19 cellular contexts compared by ENCODE assay signal in genomic region chr1:9680828-9681227, GRCh38. TPM values are rescaled to one million over a fixed set of nuclear protein-coding genes. Genes with fewer than 3 reads are reported as not detected.
A peak's percentile ranks its signal among the peaks of the same experiment; 100 is the strongest.
DNase-seq lines count a peak whose midpoint lies in the region; ATAC-seq, FAIRE-seq and TF ChIP-seq lines count a peak whose summit lies in the region.
"Had no signal": no experiment of that assay in that cellular context is flagged by ENCODE, and none has a peak within 500 bp of the region (broad histone marks: within the 10 kb centered on the region; RNA-seq: fewer than 3 reads in every experiment).

No MANE protein-coding gene starts in this region.

- H2AFZ ChIP-seq in OCI-LY7 (ENCODE audit: low read length), result no peak overlapping the region

- no peak overlapping the region for H3K4me3 ChIP-seq in OCI-LY7 (ENCODE audit: low read depth, low read length, poor library complexity, severe bottlenecking)
- H3K4me3 ChIP-seq: adrenal gland, sigmoid colon, thyroid gland had no signal

- no peak for TF ChIP-seq CTCF in OCI-LY7 (conservative IDR thresholded peaks at IDR 0.05; ENCODE audit: low read length)

- H3K4me2 ChIP-seq in OCI-LY7 (ENCODE audit: low read length), result peak overlapping the region; percentile 44

- H3K36me3 Mint-ChIP-seq in stimulated activated naive CD8-positive, alpha-beta T cell treated with anti-CD3 and anti-CD28 coated beads, Interleukin-15, Interleukin-2, amounts not matched to agents 100 ng/mL and 50 ng/mL, for 24 hours (ENCODE audit: low read depth), result peaks cover 37% of the 10 kb centered on the region
- peaks cover 25% of the 10 kb centered on the region for H3K36me3 Mint-ChIP-seq in central memory CD8-positive, alpha-beta T cell (ENCODE audit: insufficient read depth)

- intact Hi-C loops in OCI-LY7 (cut with micrococcal nuclease; ENCODE audit: unreplicated experiment), result no loop called here

- H3K4me3 Mint-ChIP-seq in stimulated activated naive CD8-positive, alpha-beta T cell treated with anti-CD3 and anti-CD28 coated beads, Interleukin-15, Interleukin-2, amounts not matched to agents 100 ng/mL and 50 ng/mL, for 24 hours, result no peak overlapping the region
- H3K4me3 Mint-ChIP-seq in central memory CD8-positive, alpha-beta T cell, result peak overlapping the region; percentile 39
- H3K4me3 Mint-ChIP-seq in stimulated activated naive CD8-positive, alpha-beta T cell treated with anti-CD3 and anti-CD28 coated beads, Interleukin-15, amount 100 ng/mL, for 72 hours, result no peak overlapping the region
- H3K4me3 Mint-ChIP-seq: T-helper 1 cell treated with Interleukin-12 subunit alpha and Interleukin-12 subunit beta and Interleukin-4 antibody, amounts not matched to agents 30 μg/mL and 1 μg/mL, for 36 hours had no signal

- no peak overlapping the region for H3K27ac ChIP-seq in OCI-LY7 (ENCODE audit: low read depth, low read length, poor library complexity, severe bottlenecking)
- H3K27ac ChIP-seq: adrenal gland, sigmoid colon, thyroid gland had no signal

- H3K4me1 Mint-ChIP-seq in stimulated activated naive CD8-positive, alpha-beta T cell treated with anti-CD3 and anti-CD28 coated beads, Interleukin-15, Interleukin-2, amounts not matched to agents 100 ng/mL and 50 ng/mL, for 24 hours (ENCODE audit: low read depth), result peaks cover 72% of the 10 kb centered on the region
- H3K4me1 Mint-ChIP-seq in central memory CD8-positive, alpha-beta T cell, result peaks cover 66% of the 10 kb centered on the region
- peaks cover 88% of the 10 kb centered on the region for H3K4me1 Mint-ChIP-seq in stimulated activated naive CD8-positive, alpha-beta T cell treated with anti-CD3 and anti-CD28 coated beads, Interleukin-15, amount 100 ng/mL, for 72 hours

- H3K36me3 ChIP-seq in OCI-LY7 (ENCODE audit: insufficient read depth, low read length), result no peaks in the 10 kb centered on the region
- H3K36me3 ChIP-seq: adrenal gland, sigmoid colon, thyroid gland had no signal

- FAIRE-seq in GM12892 (lab: Jason Lieb, UNC), result no peak

- ATAC-seq in stimulated activated naive CD8-positive, alpha-beta T cell treated with anti-CD3 and anti-CD28 coated beads, Interleukin-15, Interleukin-2, amounts not matched to agents 100 U/mL and 50 U/mL, for 24 hours, result no peak
- ATAC-seq in central memory CD8-positive, alpha-beta T cell (replicated peaks; ENCODE audit: extremely low read depth, poor library complexity, severe bottlenecking), result no peak
- ATAC-seq in stimulated activated naive CD8-positive, alpha-beta T cell treated with anti-CD3 and anti-CD28 coated beads, Interleukin-15, amount 100 ng/mL, for 72 hours, result no peak
- ATAC-seq: activated CD4-positive, CD25-positive, alpha-beta regulatory T cell treated with anti-CD3 and anti-CD28 coated beads, Interleukin-2, amount 50 U/mL, for 24 hours had no signal

- no peaks in the 10 kb centered on the region for H3K79me2 ChIP-seq in OCI-LY7 (ENCODE audit: insufficient read depth, low read depth, low read length)

- peaks cover 22% of the 10 kb centered on the region for H3K4me1 ChIP-seq in OCI-LY7 (ENCODE audit: insufficient read depth, low read length, poor library complexity, severe bottlenecking)
- H3K4me1 ChIP-seq: adrenal gland, sigmoid colon had no signal

- no peaks in the 10 kb centered on the region for H3K9me3 ChIP-seq in OCI-LY7 (ENCODE audit: low read length)
- H3K9me3 ChIP-seq: adrenal gland, sigmoid colon, thyroid gland had no signal

- no TSS peak for BruUV-seq in OCI-LY7 (replicated peaks; lab: Mats Ljungman, UMichigan)

- DNase-seq in stimulated activated naive CD8-positive, alpha-beta T cell treated with anti-CD3 and anti-CD28 coated beads, Interleukin-15, Interleukin-2, amounts not matched to agents 100 U/mL and 50 U/mL, for 24 hours, result no peak
- DNase-seq in OCI-LY7 (ENCODE audit: low spot score) (peak; percentile 66), GM12892 (ENCODE audit: insufficient read length) (no peak), RKO (ENCODE audit: low spot score) (no peak), NCI-H446 (lab: John Stamatoyannopoulos, UW) (no peak)
- no peak for DNase-seq in central memory CD8-positive, alpha-beta T cell (ENCODE audit: low spot score in 2 of 2)
- DNase-seq in stimulated activated naive CD8-positive, alpha-beta T cell treated with anti-CD3 and anti-CD28 coated beads, Interleukin-15, amount 100 ng/mL, for 72 hours, result no peak
- DNase-seq: adrenal gland; effector CD4-positive, alpha-beta T cell; hippocampal formation; kidney glomerular epithelial cell; MV-4-11; Right ventricle myocardium superior; sigmoid colon; stimulated activated CD4-positive, alpha-beta T cell treated with anti-CD3 and anti-CD28 coated beads, Interleukin-2, amount 100 ng/mL, for 24 hours had no signal

- H3K9me3 Mint-ChIP-seq in stimulated activated naive CD8-positive, alpha-beta T cell treated with anti-CD3 and anti-CD28 coated beads, Interleukin-15, Interleukin-2, amounts not matched to agents 100 ng/mL and 50 ng/mL, for 24 hours, result no peaks in the 10 kb centered on the region
- no peaks in the 10 kb centered on the region for H3K9me3 Mint-ChIP-seq in central memory CD8-positive, alpha-beta T cell
- H3K9me3 Mint-ChIP-seq in stimulated activated naive CD8-positive, alpha-beta T cell treated with anti-CD3 and anti-CD28 coated beads, Interleukin-15, amount 100 ng/mL, for 72 hours, result no peaks in the 10 kb centered on the region
- H3K9me3 Mint-ChIP-seq: T-helper 1 cell treated with Interleukin-12 subunit alpha and Interleukin-12 subunit beta and Interleukin-4 antibody, amounts not matched to agents 30 μg/mL and 1 μg/mL, for 36 hours had no signal

- no peaks in the 10 kb centered on the region for H3K9me2 ChIP-seq in OCI-LY7 (ENCODE audit: insufficient read depth, low read length)

- CTCF ChIA-PET in OCI-LY7 (lab: Charles Lee; ENCODE audit: unreplicated experiment), result no interaction called here

- POLR2A ChIA-PET in OCI-LY7 (lab: Charles Lee), result interaction anchor here (1.2 to 1.6 kb wide), 4 partner anchors 13 to 52 kb away, joined by 3 to 8 read pairs (median 4); no protein-coding TSS in a partner anchor

- H4K20me1 ChIP-seq in OCI-LY7 (ENCODE audit: insufficient read depth, low read length), result no peaks in the 10 kb centered on the region

- TF ChIP-seq POLR2A in GM12892 (IDR thresholded peaks at IDR 0.05; ENCODE audit: low read depth, low read length), result no peak

- H3K27me3 Mint-ChIP-seq in stimulated activated naive CD8-positive, alpha-beta T cell treated with anti-CD3 and anti-CD28 coated beads, Interleukin-15, Interleukin-2, amounts not matched to agents 100 ng/mL and 50 ng/mL, for 24 hours, result no peaks in the 10 kb centered on the region
- no peaks in the 10 kb centered on the region for H3K27me3 Mint-ChIP-seq in central memory CD8-positive, alpha-beta T cell
- H3K27me3 Mint-ChIP-seq in stimulated activated naive CD8-positive, alpha-beta T cell treated with anti-CD3 and anti-CD28 coated beads, Interleukin-15, amount 100 ng/mL, for 72 hours, result no peaks in the 10 kb centered on the region

- H3K27ac Mint-ChIP-seq in stimulated activated naive CD8-positive, alpha-beta T cell treated with anti-CD3 and anti-CD28 coated beads, Interleukin-15, Interleukin-2, amounts not matched to agents 100 ng/mL and 50 ng/mL, for 24 hours, result peak overlapping the region; percentile 29
- H3K27ac Mint-ChIP-seq in central memory CD8-positive, alpha-beta T cell (ENCODE audit: low read depth), result peak overlapping the region; percentile 40
- H3K27ac Mint-ChIP-seq in stimulated activated naive CD8-positive, alpha-beta T cell treated with anti-CD3 and anti-CD28 coated beads, Interleukin-15, amount 100 ng/mL, for 72 hours, result peak overlapping the region; percentile 45 to 46
- H3K27ac Mint-ChIP-seq: T-helper 1 cell treated with Interleukin-12 subunit alpha and Interleukin-12 subunit beta and Interleukin-4 antibody, amounts not matched to agents 30 μg/mL and 1 μg/mL, for 36 hours had no signal

RNA-seq across cellular contexts. Expression of gene PIK3CD, which starts 29.3 kb away (rescaled TPM):
- 7.5 and 13.6 TPM in 2 replicates for total RNA-seq in OCI-LY7 (2014; rRNA removed; shearing (Covaris generic))
- 37.1 and 44.1 TPM in 2 replicates for total RNA-seq in OCI-LY7 (2022)
- 53.8 TPM for polyA plus RNA-seq in GM12892 (2012; ENCODE audit: missing spikeins)
